Comparison of ENCODE assay signal across 8 cellular contexts in genomic region chr12:107622005-107622404, GRCh38.
DNase-seq lines count a peak whose midpoint lies in the region; ATAC-seq, FAIRE-seq and TF ChIP-seq lines count a peak whose summit lies in the region.

No MANE protein-coding gene starts in this region.

- no peaks in the 10 kb centered on the region for H3K4me1 Mint-ChIP-seq in activated CD8-positive, alpha-beta T cell treated with anti-CD3 and anti-CD28 coated beads for 36 hours (ENCODE audit: low read depth)
- no peaks in the 10 kb centered on the region for H3K4me1 Mint-ChIP-seq in activated CD8-positive, alpha-beta T cell treated with anti-CD3 and anti-CD28 coated beads, Interleukin-2, amount 10 ng/mL, durations not matched to agents 7 days and 5 days (ENCODE audit: low read depth)
- H3K4me1 Mint-ChIP-seq in immature natural killer cell: no peaks in the 10 kb centered on the region

- TF ChIP-seq CTCF in activated CD8-positive, alpha-beta T cell treated with anti-CD3 and anti-CD28 coated beads for 36 hours (IDR thresholded peaks at IDR 0.05): peak; percentile 70
- TF ChIP-seq CTCF in LNCAP (IDR thresholded peaks at IDR 0.05) (peak; percentile 67), cardiac fibroblast (IDR thresholded peaks at IDR 0.05; ENCODE audit: low read depth, low read length) (peak; percentile 61), psoas muscle (IDR thresholded peaks at IDR 0.05) (peak; percentile 6)

- no peak overlapping the region for H3K4me3 Mint-ChIP-seq in activated CD8-positive, alpha-beta T cell treated with anti-CD3 and anti-CD28 coated beads for 36 hours
- H3K4me3 Mint-ChIP-seq in activated CD8-positive, alpha-beta T cell treated with anti-CD3 and anti-CD28 coated beads, Interleukin-2, amount 10 ng/mL, durations not matched to agents 7 days and 5 days: no peak overlapping the region
- no peak overlapping the region for H3K4me3 Mint-ChIP-seq in immature natural killer cell

- intact Hi-C loops in activated CD8-positive, alpha-beta T cell treated with anti-CD3 and anti-CD28 coated beads for 36 hours (cut with micrococcal nuclease): no loop called here
- intact Hi-C loops in psoas muscle (cut with DNase I): no loop called here

- no peaks in the 10 kb centered on the region for H3K9me3 ChIP-seq in psoas muscle

- WGBS in psoas muscle, 3 donors: 51 to 53% (median 52%) methylated on average over 8 of the region's 8 CpGs

- FAIRE-seq in GM19239 (lab: Jason Lieb, UNC): no peak

- CTCF ChIA-PET in activated CD8-positive, alpha-beta T cell treated with anti-CD3 and anti-CD28 coated beads for 36 hours (lab: Charles Lee): interaction anchor here (1.0 to 3.0 kb wide), 3 partner anchors 12 to 490 kb away, joined by 3 to 15 read pairs (median 7); no protein-coding TSS in a partner anchor
- CTCF ChIA-PET in activated CD8-positive, alpha-beta T cell treated with anti-CD3 and anti-CD28 coated beads, Interleukin-2, amount 10 ng/mL, durations not matched to agents 7 days and 5 days (lab: Charles Lee): interaction anchor here (1.0 to 2.7 kb wide), 6 partner anchors 11 to 494 kb away, joined by 3 to 13 read pairs (median 6); no protein-coding TSS in a partner anchor

- no peaks in the 10 kb centered on the region for H3K27me3 Mint-ChIP-seq in activated CD8-positive, alpha-beta T cell treated with anti-CD3 and anti-CD28 coated beads for 36 hours
- no peaks in the 10 kb centered on the region for H3K27me3 Mint-ChIP-seq in activated CD8-positive, alpha-beta T cell treated with anti-CD3 and anti-CD28 coated beads, Interleukin-2, amount 10 ng/mL, durations not matched to agents 7 days and 5 days (ENCODE audit: low read depth)
- H3K27me3 Mint-ChIP-seq in immature natural killer cell (ENCODE audit: low read depth in 3 of 3): peaks cover 2% of the 10 kb centered on the region in 3 donors

- DNase-seq in activated CD8-positive, alpha-beta T cell treated with anti-CD3 and anti-CD28 coated beads for 36 hours: peak; percentile 30
- no peak for DNase-seq in activated CD8-positive, alpha-beta T cell treated with anti-CD3 and anti-CD28 coated beads, Interleukin-2, amount 10 ng/mL, durations not matched to agents 7 days and 5 days
- peak; percentile 2 to 44 for DNase-seq in cardiac fibroblast (ENCODE audit: low read depth in 2 of 2)
- no peak for DNase-seq in psoas muscle
- DNase-seq in mucosa of gallbladder (ENCODE audit: low spot score): no peak
- no peak for DNase-seq in immature natural killer cell
- DNase-seq in GM19239 (ENCODE audit: insufficient read length, low spot score): no peak

- no peaks in the 10 kb centered on the region for H3K27me3 ChIP-seq in psoas muscle (ENCODE audit: insufficient read depth in 3 of 3, low read length in 2 of 3)

- H3K36me3 Mint-ChIP-seq in activated CD8-positive, alpha-beta T cell treated with anti-CD3 and anti-CD28 coated beads for 36 hours (ENCODE audit: low read depth): peaks cover 30% of the 10 kb centered on the region
- H3K36me3 Mint-ChIP-seq in activated CD8-positive, alpha-beta T cell treated with anti-CD3 and anti-CD28 coated beads, Interleukin-2, amount 10 ng/mL, durations not matched to agents 7 days and 5 days (ENCODE audit: low read depth): peaks cover 18% of the 10 kb centered on the region
- peaks cover 0 to 5% (median 3%) of the 10 kb centered on the region in 3 donors for H3K36me3 Mint-ChIP-seq in immature natural killer cell

- H3K4me3 ChIP-seq in cardiac fibroblast (replicated peaks in 1 of 2; ENCODE audit: low read depth in 2 of 2, low read length in 2 of 2) (no peak overlapping the region), psoas muscle (no peak overlapping the region)

- no peak overlapping the region for H3K27ac Mint-ChIP-seq in activated CD8-positive, alpha-beta T cell treated with anti-CD3 and anti-CD28 coated beads for 36 hours
- no peak overlapping the region for H3K27ac Mint-ChIP-seq in activated CD8-positive, alpha-beta T cell treated with anti-CD3 and anti-CD28 coated beads, Interleukin-2, amount 10 ng/mL, durations not matched to agents 7 days and 5 days
- H3K27ac Mint-ChIP-seq in immature natural killer cell: peak overlapping the region in 1 of 6 donors; percentile 55

- POLR2A ChIA-PET in activated CD8-positive, alpha-beta T cell treated with anti-CD3 and anti-CD28 coated beads for 36 hours (lab: Charles Lee): no interaction called here
- POLR2A ChIA-PET in activated CD8-positive, alpha-beta T cell treated with anti-CD3 and anti-CD28 coated beads, Interleukin-2, amount 10 ng/mL, durations not matched to agents 7 days and 5 days (lab: Charles Lee): no interaction called here

- H3K36me3 ChIP-seq in psoas muscle (ENCODE audit: insufficient read depth in 1 of 2, low read depth in 1 of 2): no peaks in the 10 kb centered on the region

- no peaks in the 10 kb centered on the region for H3K4me1 ChIP-seq in psoas muscle

- peaks cover 4% of the 10 kb centered on the region for H3K9me3 Mint-ChIP-seq in activated CD8-positive, alpha-beta T cell treated with anti-CD3 and anti-CD28 coated beads for 36 hours
- peaks cover 9% of the 10 kb centered on the region for H3K9me3 Mint-ChIP-seq in activated CD8-positive, alpha-beta T cell treated with anti-CD3 and anti-CD28 coated beads, Interleukin-2, amount 10 ng/mL, durations not matched to agents 7 days and 5 days (ENCODE audit: insufficient read depth)
- no peaks in the 10 kb centered on the region for H3K9me3 Mint-ChIP-seq in immature natural killer cell

- no peak overlapping the region for H3K27ac ChIP-seq in psoas muscle

- peak; percentile 37 for ATAC-seq in activated CD8-positive, alpha-beta T cell treated with anti-CD3 and anti-CD28 coated beads for 36 hours
- no peak for ATAC-seq in activated CD8-positive, alpha-beta T cell treated with anti-CD3 and anti-CD28 coated beads, Interleukin-2, amount 10 ng/mL, durations not matched to agents 7 days and 5 days
- no peak for ATAC-seq in psoas muscle

Comparison
In these comparisons a context has a peak if more than half of its experiments do, and no peak if none do; other contexts are left out.
1. DNase-seq: peak in activated CD8-positive, alpha-beta T cell treated with anti-CD3 and anti-CD28 coated beads for 36 hours (single experiment) and cardiac fibroblast (2 of 2); none in activated CD8-positive, alpha-beta T cell treated with anti-CD3 and anti-CD28 coated beads, Interleukin-2, amount 10 ng/mL, durations not matched to agents 7 days and 5 days (single experiment), psoas muscle (0 of 2), mucosa of gallbladder (single experiment), immature natural killer cell (0 of 3) and GM19239 (single experiment).
2. CTCF ChIP-seq: peak in every context shown above with its lines; median percentile 70 in activated CD8-positive, alpha-beta T cell treated with anti-CD3 and anti-CD28 coated beads for 36 hours; 67 in LNCAP; 61 in cardiac fibroblast; 6 in psoas muscle.